ENCODE assay signal across 8 cellular contexts in the genomic region with DNA sequence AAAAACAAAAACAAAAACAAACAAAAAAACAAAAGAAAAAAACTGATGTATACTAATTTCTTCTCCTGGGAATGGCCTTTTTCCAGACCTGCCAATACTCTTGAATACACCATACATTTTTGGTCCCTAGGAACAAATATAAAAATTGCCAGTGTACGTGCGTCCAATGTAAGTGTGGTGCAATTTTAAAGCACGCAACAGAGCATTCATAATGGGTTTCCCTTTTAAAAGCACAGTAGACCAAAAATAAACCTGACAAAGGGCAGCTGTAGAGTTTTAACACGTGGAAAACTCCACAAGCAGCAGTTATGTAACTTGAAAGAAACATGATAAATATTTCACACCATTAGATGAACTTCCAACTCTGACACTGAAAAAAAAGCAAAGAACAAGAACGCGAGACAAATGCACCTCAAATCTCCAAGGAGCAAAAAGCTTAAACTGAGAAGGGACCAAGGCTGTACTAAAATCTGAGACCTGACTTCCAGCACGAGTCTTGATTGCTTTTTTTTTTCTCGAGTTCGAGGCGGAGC. TPM values are rescaled to one million over a fixed set of nuclear protein-coding genes. Genes with fewer than 3 reads are reported as not detected.
DNase-seq lines count a peak whose midpoint lies in the region.

No MANE protein-coding gene starts in this region.

- H3K9me3 Mint-ChIP-seq in activated naive CD4-positive, alpha-beta T cell treated with anti-CD3 and anti-CD28 coated beads, Interleukin-2, amount 10 ng/mL, durations not matched to agents 7 days and 5 days = no peaks in the 10 kb centered on the region

- H3K36me3 Mint-ChIP-seq in activated naive CD4-positive, alpha-beta T cell treated with anti-CD3 and anti-CD28 coated beads, Interleukin-2, amount 10 ng/mL, durations not matched to agents 7 days and 5 days = no peaks in the 10 kb centered on the region

- H3K36me3 ChIP-seq in MG63 = no peaks in the 10 kb centered on the region

- H3K4me1 Mint-ChIP-seq in activated naive CD4-positive, alpha-beta T cell treated with anti-CD3 and anti-CD28 coated beads, Interleukin-2, amount 10 ng/mL, durations not matched to agents 7 days and 5 days = peaks cover 21% of the 10 kb centered on the region

- CTCF ChIA-PET in activated naive CD4-positive, alpha-beta T cell treated with anti-CD3 and anti-CD28 coated beads, Interleukin-2, amount 10 ng/mL, durations not matched to agents 7 days and 5 days (lab: Charles Lee) = interaction anchor here (0.6 to 1.2 kb wide), 3 partner anchors 217 to 1194 kb away, joined by 3 to 4 read pairs (median 3); no protein-coding TSS in a partner anchor

- H3K27ac Mint-ChIP-seq in activated naive CD4-positive, alpha-beta T cell treated with anti-CD3 and anti-CD28 coated beads, Interleukin-2, amount 10 ng/mL, durations not matched to agents 7 days and 5 days = no peak overlapping the region

- H3K4me3 Mint-ChIP-seq in activated naive CD4-positive, alpha-beta T cell treated with anti-CD3 and anti-CD28 coated beads, Interleukin-2, amount 10 ng/mL, durations not matched to agents 7 days and 5 days = peak overlapping the region; percentile 69

- H3K27me3 ChIP-seq in MG63 = peaks cover 36% of the 10 kb centered on the region

- peak overlapping the region; percentile 41 for H3K4me3 ChIP-seq in MG63

- H3K9me3 ChIP-seq in MG63 = no peaks in the 10 kb centered on the region

- peaks cover 48% of the 10 kb centered on the region for H3K27me3 Mint-ChIP-seq in activated naive CD4-positive, alpha-beta T cell treated with anti-CD3 and anti-CD28 coated beads, Interleukin-2, amount 10 ng/mL, durations not matched to agents 7 days and 5 days

- DNase-seq in activated naive CD4-positive, alpha-beta T cell treated with anti-CD3 and anti-CD28 coated beads, Interleukin-2, amount 10 ng/mL, durations not matched to agents 7 days and 5 days = no peak
- no peak for DNase-seq in activated naive CD4-positive, alpha-beta T cell treated with Interleukin-2 at 50 U/mL for 16 hours
- DNase-seq in MG63 (no peak), dermis blood vessel endothelial cell (peak; percentile 3), myocyte (ENCODE audit: low read depth) (peak; percentile 81), DMS 273 treated with DMSO at 0.1 percent for 48 hours (lab: John Stamatoyannopoulos, UW) (no peak), T1000 (lab: John Stamatoyannopoulos, UW) (no peak)
- DNase-seq in stimulated activated CD4-positive, alpha-beta T cell treated with anti-CD3 and anti-CD28 coated beads, Interleukin-2, amount 100 ng/mL, for 24 hours = no peak

RNA-seq across cellular contexts. Expression of a gene that starts 0.4 kb away (rescaled TPM):
- total RNA-seq in MG63 (2014; rRNA removed; shearing (Covaris generic); ENCODE audit: low replicate concordance) = 0.07 TPM in 1 of 2 replicates, not detected in the other
- total RNA-seq in dermis blood vessel endothelial cell (1.5 and 3.9 TPM in 2 replicates), myocyte (34.0 and 45.3 TPM in 2 replicates)
- polyA plus RNA-seq in myocyte (2012) = 116 TPM

RNA-seq across cellular contexts. Expression of a gene that starts 31.4 kb away (rescaled TPM):
- 43.0 and 49.9 TPM in 2 replicates for total RNA-seq in MG63 (2014; rRNA removed; shearing (Covaris generic); ENCODE audit: low replicate concordance)
- total RNA-seq in dermis blood vessel endothelial cell (32.7 and 39.8 TPM in 2 replicates), myocyte (33.2 and 46.0 TPM in 2 replicates)
- 20.1 TPM for polyA plus RNA-seq in myocyte (2012)

Comparison
In these comparisons a context has a peak if more than half of its experiments do, and no peak if none do; other contexts are left out.
1. DNase-seq: peak in dermis blood vessel endothelial cell (single experiment) and myocyte (single experiment); none in activated naive CD4-positive, alpha-beta T cell treated with anti-CD3 and anti-CD28 coated beads, Interleukin-2, amount 10 ng/mL, durations not matched to agents 7 days and 5 days (single experiment), activated naive CD4-positive, alpha-beta T cell treated with Interleukin-2 at 50 U/mL for 16 hours (single experiment), MG63 (single experiment), DMS 273 treated with DMSO at 0.1 percent for 48 hours (single experiment), T1000 (single experiment) and stimulated activated CD4-positive, alpha-beta T cell treated with anti-CD3 and anti-CD28 coated beads, Interleukin-2, amount 100 ng/mL, for 24 hours (0 of 2).